In genomic region chr10:128064615-128065580, GRCh38 we compare ENCODE assay signal across 8 cellular contexts.
DNase-seq lines count a peak whose midpoint lies in the region; ATAC-seq and TF ChIP-seq lines count a peak whose summit lies in the region.

No MANE protein-coding gene starts in this region.

- intact Hi-C loops in CD4-positive, alpha-beta T cell (cut with DNase I, micrococcal nuclease), result loop anchor here in 1 of 2 experiments (5.0 kb wide), 1 partner anchor 62 kb away; the partner anchor contains the start of gene MKI67

- CTCF ChIA-PET in CD4-positive, alpha-beta T cell (lab: Charles Lee), result interaction anchor here (1.1 to 3.4 kb wide), 3 partner anchors 17 to 29 kb away, joined by 3 to 24 read pairs (median 4); no protein-coding TSS in a partner anchor

- H3K4me1 Mint-ChIP-seq in CD4-positive, alpha-beta T cell (ENCODE audit: low read depth), result peaks cover 77% of the 10 kb centered on the region
- H3K4me1 Mint-ChIP-seq in effector memory CD8-positive, alpha-beta T cell (ENCODE audit: low read depth in 2 of 2), result peaks cover 74 to 75% of the 10 kb centered on the region in 2 donors

- peak in 9 of 10 experiments; percentile 37 to 62 (median 53) for DNase-seq in CD4-positive, alpha-beta T cell
- DNase-seq in Kasumi-1 (lab: John Stamatoyannopoulos, UW), result peak; percentile 100
- peak; percentile 87 for DNase-seq in activated CD8-positive, alpha-beta memory T cell treated with anti-CD3 and anti-CD28 coated beads for 24 hours
- peak; percentile 67 to 70 (median 68) for DNase-seq in effector memory CD8-positive, alpha-beta T cell
- no peak for DNase-seq in CD1c-positive myeloid dendritic cell (ENCODE audit: extremely low spot score)

- H3K4me1 ChIP-seq in neutrophil (ENCODE audit: control insufficient read depth in 1 of 2, insufficient read depth in 1 of 2, low read depth in 1 of 2, low read length in 1 of 2) (peaks cover 73 to 90% of the 10 kb centered on the region in 2 experiments), thymus (ENCODE audit: control insufficient read depth, insufficient read depth, low read length) (peaks cover 36% of the 10 kb centered on the region)

- POLR2A ChIA-PET in CD4-positive, alpha-beta T cell (lab: Charles Lee), result interaction anchor here (2.6 to 4.5 kb wide), 3 partner anchors 17 to 53 kb away, joined by 9 to 112 read pairs (median 10); no protein-coding TSS in a partner anchor

- 41% methylated on average over 21 of the region's 21 CpGs for WGBS in thymus

- H3K4me3 ChIP-seq in neutrophil (ENCODE audit: low read depth in 1 of 2, low read length in 1 of 2), result peak overlapping the region; percentile 50 to 65
- H3K4me3 ChIP-seq in thymus (ENCODE audit: low read length), result no peak overlapping the region

- peak overlapping the region; percentile 56 for H3K27ac ChIP-seq in CD4-positive, alpha-beta T cell (ENCODE audit: low read depth, low read length)
- H3K27ac ChIP-seq in neutrophil (peak overlapping the region; percentile 98), thymus (ENCODE audit: low read depth) (peak overlapping the region; percentile 88)

- peak overlapping the region; percentile 42 for H3K4me3 Mint-ChIP-seq in CD4-positive, alpha-beta T cell
- H3K4me3 Mint-ChIP-seq in effector memory CD8-positive, alpha-beta T cell, result peak overlapping the region; percentile 69 to 75

- peak; percentile 72 for ATAC-seq in CD4-positive, alpha-beta T cell (ENCODE audit: poor library complexity)
- ATAC-seq in GM21576 (IDR thresholded peaks at IDR 0.05; ENCODE audit: unreplicated experiment), result peak; percentile 51
- peak; percentile 78 for ATAC-seq in effector memory CD8-positive, alpha-beta T cell (replicated peaks)

- H3K27me3 Mint-ChIP-seq in CD4-positive, alpha-beta T cell, result no peaks in the 10 kb centered on the region
- no peaks in the 10 kb centered on the region for H3K27me3 Mint-ChIP-seq in effector memory CD8-positive, alpha-beta T cell

- peaks cover 76% of the 10 kb centered on the region for H3K36me3 Mint-ChIP-seq in CD4-positive, alpha-beta T cell (ENCODE audit: low read depth)
- peaks cover 85% of the 10 kb centered on the region for H3K36me3 Mint-ChIP-seq in effector memory CD8-positive, alpha-beta T cell (ENCODE audit: insufficient read depth)

- no peak for TF ChIP-seq CTCF in CD4-positive, alpha-beta T cell (IDR thresholded peaks at IDR 0.05)
- no peak for TF ChIP-seq CTCF in neutrophil (IDR thresholded peaks at IDR 0.05)

- peaks cover 99% of the 10 kb centered on the region for H3K36me3 ChIP-seq in neutrophil
- H3K36me3 ChIP-seq in thymus (ENCODE audit: control insufficient read depth, insufficient read depth), result peaks cover 33% of the 10 kb centered on the region

- H3K9me3 ChIP-seq in CD4-positive, alpha-beta T cell (ENCODE audit: control insufficient read depth, low read length), result no peaks in the 10 kb centered on the region
- H3K9me3 ChIP-seq in neutrophil (peaks cover 13% of the 10 kb centered on the region), thymus (ENCODE audit: control insufficient read depth) (no peaks in the 10 kb centered on the region)

- no peaks in the 10 kb centered on the region for H3K9me3 Mint-ChIP-seq in CD4-positive, alpha-beta T cell
- no peaks in the 10 kb centered on the region for H3K9me3 Mint-ChIP-seq in effector memory CD8-positive, alpha-beta T cell

- H3K27me3 ChIP-seq in CD4-positive, alpha-beta T cell (ENCODE audit: control insufficient read depth, insufficient read depth, low read length), result no peaks in the 10 kb centered on the region
- no peaks in the 10 kb centered on the region for H3K27me3 ChIP-seq in neutrophil
- H3K27me3 ChIP-seq in thymus (ENCODE audit: control insufficient read depth, insufficient read depth), result no peaks in the 10 kb centered on the region

- H3K27ac Mint-ChIP-seq in CD4-positive, alpha-beta T cell, result peak overlapping the region; percentile 66
- H3K27ac Mint-ChIP-seq in effector memory CD8-positive, alpha-beta T cell, result peak overlapping the region; percentile 89 to 96
